Comparison of ENCODE assay signal across 13 cellular contexts in the genomic region with DNA sequence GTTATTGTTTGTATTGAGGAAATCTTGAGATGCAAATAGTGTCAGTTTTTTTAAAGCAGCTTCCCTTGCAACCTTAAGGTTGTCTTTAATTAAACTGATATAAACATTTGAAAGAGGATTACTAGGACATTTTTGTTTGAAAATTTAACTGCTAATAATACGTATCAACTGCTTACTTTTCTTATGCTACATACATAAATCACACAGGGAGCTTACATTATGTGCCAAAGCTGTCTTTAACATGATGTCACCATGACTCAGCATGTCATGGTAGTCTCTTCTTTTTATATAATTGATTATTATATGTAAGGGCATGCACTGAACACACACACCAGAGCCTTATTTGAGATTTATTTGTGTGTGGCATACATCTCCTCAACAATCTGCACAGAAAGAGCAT.
A peak's percentile ranks its signal among the peaks of the same experiment; 100 is the strongest.
DNase-seq lines count a peak whose midpoint lies in the region; ATAC-seq, FAIRE-seq and TF ChIP-seq lines count a peak whose summit lies in the region.
"Had no signal": no experiment of that assay in that cellular context is flagged by ENCODE, and none has a peak within 500 bp of the region (broad histone marks: within the 10 kb centered on the region; RNA-seq: fewer than 3 reads in every experiment).

No MANE protein-coding gene starts in this region.

- no peak overlapping the region for H3K27ac ChIP-seq in GM12878 (ENCODE audit: control insufficient read depth, insufficient read depth)
- H3K27ac ChIP-seq: lower lobe of right lung, SJSA1 had no signal

- CTCF ChIA-PET in GM12878 (lab: Yijun Ruan, JAX) = no interaction called here

- no peak for TF ChIP-seq RAD21 in GM12878 (IDR thresholded peaks at IDR 0.05; ENCODE audit: insufficient read depth, low read depth, low read length)

- no peak for ATAC-seq in GM12878
- ATAC-seq in HG03342 (IDR thresholded peaks at IDR 0.05; ENCODE audit: unreplicated experiment) = no peak
- ATAC-seq: GM23338, lower lobe of right lung had no signal

- TF ChIP-seq POLR2A in GM12878 (IDR thresholded peaks at IDR 0.05; ENCODE audit: low read depth, low read length) = no peak

- H3K27me3 ChIP-seq in GM12878 (replicated peaks in 1 of 2; ENCODE audit: control insufficient read depth in 2 of 2, insufficient read depth in 2 of 2, low read length in 1 of 2) = no peaks in the 10 kb centered on the region
- H3K27me3 ChIP-seq: SJSA1 had no signal

- no peaks in the 10 kb centered on the region for H3K79me2 ChIP-seq in GM12878 (ENCODE audit: control insufficient read depth, insufficient read depth, low read length)

- no peak overlapping the region for H2AFZ ChIP-seq in GM12878 (ENCODE audit: control insufficient read depth, low read depth, low read length)

- no peak for TF ChIP-seq CTCF in GM12878 (IDR thresholded peaks at IDR 0.05 in 2 of 3, conservative IDR thresholded peaks at IDR 0.05 in 1 of 3; ENCODE audit: control insufficient read depth in 2 of 3, extremely low read depth in 1 of 3, insufficient read depth in 1 of 3, low read depth in 3 of 3, low read length in 3 of 3)

- H3K9me3 ChIP-seq in GM12878 (replicated peaks; ENCODE audit: control insufficient read depth, insufficient read depth, low read length) = no peaks in the 10 kb centered on the region
- H3K9me3 ChIP-seq: lower lobe of right lung, SJSA1 had no signal

- H3K9ac ChIP-seq in GM12878 (ENCODE audit: control insufficient read depth, insufficient read depth, low read length) = no peak overlapping the region

- POLR2A ChIA-PET in GM12878 (lab: Charles Lee) = no interaction called here

- RAD21 ChIA-PET in GM12878 (lab: Charles Lee; ENCODE audit: unreplicated experiment) = no interaction called here

- no peak overlapping the region for H3K4me3 ChIP-seq in GM12878
- H3K4me3 ChIP-seq: GM23338, lower lobe of right lung, SJSA1 had no signal

- SMC1A ChIA-PET in GM12878 (lab: Charles Lee; ENCODE audit: uncharacterized antibody, unreplicated experiment) = no interaction called here

- BruUV-seq in GM12878 (replicated peaks; lab: Mats Ljungman, UMichigan) = no TSS peak

- in situ Hi-C loops in GM12878 (cut with MboI) = no loop called here

- no peaks in the 10 kb centered on the region for H3K36me3 ChIP-seq in GM12878 (ENCODE audit: control insufficient read depth in 2 of 2, insufficient read depth in 2 of 2, low read length in 1 of 2)
- H3K36me3 ChIP-seq: lower lobe of right lung, SJSA1 had no signal

- DNase-seq in EL = peak; percentile 76
- peak; percentile 80 for DNase-seq in NCI-H2171 treated with DMSO at 0.1 percent for 48 hours (lab: John Stamatoyannopoulos, UW)
- DNase-seq in GM12878 (ENCODE audit: low read depth, low spot score) = no peak
- peak; percentile 78 for DNase-seq in iris pigment epithelial cell (ENCODE audit: low read depth)
- DNase-seq in SIG-M5 (lab: John Stamatoyannopoulos, UW) = no peak
- DNase-seq in iPS-NIHi11 (ENCODE audit: low spot score) = no peak
- DNase-seq in activated CD4-positive, alpha-beta T cell treated with anti-CD3 and anti-CD28 coated beads, Interleukin-2, amount 50 U/mL, for 4 hours = no peak
- DNase-seq: activated CD4-positive, CD25-positive, alpha-beta regulatory T cell; CD4-positive, alpha-beta T cell; lower lobe of right lung had no signal

- no peaks in the 10 kb centered on the region for H3K4me1 ChIP-seq in GM12878 (ENCODE audit: control insufficient read depth, insufficient read depth, low read length)
- H3K4me1 ChIP-seq: lower lobe of right lung had no signal

- WGBS in GM12878 (ENCODE audit: insufficient coverage, insufficient replicate concordance, low lambda C conversion rate, missing lambda C conversion rate) = 0% methylated on average over 1 of the region's 1 CpG

- no peak overlapping the region for H3K4me2 ChIP-seq in GM12878 (ENCODE audit: control insufficient read depth, insufficient read depth)
- H3K4me2 ChIP-seq: GM23338 had no signal

- TF ChIP-seq EP300 in GM12878 (IDR thresholded peaks at IDR 0.05; ENCODE audit: borderline replicate concordance in 1 of 2, control insufficient read depth in 1 of 2, low read depth in 2 of 2, low read length in 2 of 2) = no peak

- no peaks in the 10 kb centered on the region for H4K20me1 ChIP-seq in GM12878 (ENCODE audit: control insufficient read depth, insufficient read depth)

- no peak for FAIRE-seq in GM12878 (lab: Jason Lieb, UNC)

- intact Hi-C loops in GM12878 (cut with micrococcal nuclease; ENCODE audit: unreplicated experiment) = no loop called here

TF ChIP-seq in GM12878, 131 proteins besides CTCF, POLR2A, EP300 and RAD21:
- TF ChIP-seq SIN3A (IDR thresholded peaks at IDR 0.05; ENCODE audit: low read depth, low read length) (no peak), ZZZ3 (IDR thresholded peaks at IDR 0.05; ENCODE audit: control insufficient read depth, insufficient read length, low read depth) (no peak), ATF7 (IDR thresholded peaks at IDR 0.05; ENCODE audit: low read depth) (0 out of 2 replicates have a peak, but pooled peaks have one; percentile 27), IKZF1 (conservative IDR thresholded peaks at IDR 0.05) (no peak), ZNF217 (IDR thresholded peaks at IDR 0.05) (no peak), GATAD2B (conservative IDR thresholded peaks at IDR 0.05; ENCODE audit: low read depth) (no peak)
- TF ChIP-seq, protein P1, sequence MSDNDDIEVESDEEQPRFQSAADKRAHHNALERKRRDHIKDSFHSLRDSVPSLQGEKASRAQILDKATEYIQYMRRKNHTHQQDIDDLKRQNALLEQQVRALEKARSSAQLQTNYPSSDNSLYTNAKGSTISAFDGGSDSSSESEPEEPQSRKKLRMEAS (IDR thresholded peaks at IDR 0.05; ENCODE audit: low read depth, low read length) = no peak
- TF ChIP-seq, protein P2, sequence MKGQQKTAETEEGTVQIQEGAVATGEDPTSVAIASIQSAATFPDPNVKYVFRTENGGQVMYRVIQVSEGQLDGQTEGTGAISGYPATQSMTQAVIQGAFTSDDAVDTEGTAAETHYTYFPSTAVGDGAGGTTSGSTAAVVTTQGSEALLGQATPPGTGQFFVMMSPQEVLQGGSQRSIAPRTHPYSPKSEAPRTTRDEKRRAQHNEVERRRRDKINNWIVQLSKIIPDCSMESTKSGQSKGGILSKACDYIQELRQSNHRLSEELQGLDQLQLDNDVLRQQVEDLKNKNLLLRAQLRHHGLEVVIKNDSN (IDR thresholded peaks at IDR 0.05; ENCODE audit: borderline replicate concordance, extremely low read length, insufficient read depth, low read depth, low read length) = no peak

Comparison
In these comparisons a context has a peak if more than half of its experiments do, and no peak if none do; other contexts are left out.
1. DNase-seq: peak in EL (single experiment), NCI-H2171 treated with DMSO at 0.1 percent for 48 hours (single experiment) and iris pigment epithelial cell (single experiment); none in GM12878 (single experiment), SIG-M5 (single experiment), iPS-NIHi11 (single experiment) and activated CD4-positive, alpha-beta T cell treated with anti-CD3 and anti-CD28 coated beads, Interleukin-2, amount 50 U/mL, for 4 hours (0 of 2).